Comparison of ENCODE assay signal across 9 cellular contexts in genomic region chr14:61178226-61179060, GRCh38.
A peak's percentile ranks its signal among the peaks of the same experiment; 100 is the strongest.
DNase-seq lines count a peak whose midpoint lies in the region; ATAC-seq, FAIRE-seq and TF ChIP-seq lines count a peak whose summit lies in the region.
"Had no signal": no experiment of that assay in that cellular context is flagged by ENCODE, and none has a peak within 500 bp of the region (broad histone marks: within the 10 kb centered on the region; RNA-seq: fewer than 3 reads in every experiment).

No MANE protein-coding gene starts in this region.

- no peak for TF ChIP-seq RAD21 in K562 (CRISPR knock-in tag; conservative IDR thresholded peaks at IDR 0.05 in 1 of 2, IDR thresholded peaks at IDR 0.05 in 1 of 2)

- no peaks in the 10 kb centered on the region for H3K79me2 ChIP-seq in K562 (ENCODE audit: control insufficient read depth, insufficient read depth, low read length)

- H3K4me3 ChIP-seq in K562 (no peak overlapping the region), BE2C (ENCODE audit: low read depth, low read length) (no peak overlapping the region)

- TF ChIP-seq POLR2A in K562 (conservative IDR thresholded peaks at IDR 0.05), result no peak

- no peak overlapping the region for H3K4me2 ChIP-seq in K562 (ENCODE audit: insufficient read depth, low read length)

- BruUV-seq in K562 (replicated peaks; lab: Mats Ljungman, UMichigan), result no TSS peak

- H3K27ac ChIP-seq in K562 (ENCODE audit: extremely low read depth, low read depth, low read length), result no peak overlapping the region

- H3K27me3 ChIP-seq in K562 (ENCODE audit: control insufficient read depth in 2 of 2, insufficient read depth in 2 of 2, low read length in 2 of 2), result peaks cover 4 to 16% of the 10 kb centered on the region in 2 experiments; a peak in 4 of 5 replicates
- no peaks in the 10 kb centered on the region for H3K27me3 ChIP-seq in BE2C

- TF ChIP-seq CTCF in K562 (IDR thresholded peaks at IDR 0.05 in 2 of 3, conservative IDR thresholded peaks at IDR 0.05 in 1 of 3; ENCODE audit: insufficient read depth in 2 of 3, low read depth in 1 of 3, low read length in 3 of 3) (no peak), omental fat pad (IDR thresholded peaks at IDR 0.05) (no peak), D721Med (IDR thresholded peaks at IDR 0.05; ENCODE audit: insufficient read depth, missing control alignments) (no peak), BE2C (IDR thresholded peaks at IDR 0.05; ENCODE audit: low read depth, low read length) (no peak)

- intact Hi-C loops in K562 (cut with micrococcal nuclease), result no loop called here

- in situ Hi-C loops in K562 (cut with MboI), result no loop called here

- POLR2A ChIA-PET in K562 (lab: Yijun Ruan, JAX), result no interaction called here

- CTCF ChIA-PET in K562 (lab: Yijun Ruan, JAX; ENCODE audit: low intra/inter-chr PET ratio), result no interaction called here

- ATAC-seq in K562, result no peak
- no peak for ATAC-seq in omental fat pad (ENCODE audit: low FRiP score)

- no peaks in the 10 kb centered on the region for H3K9me1 ChIP-seq in K562 (ENCODE audit: control insufficient read depth, insufficient read depth, low read length)

- no peak overlapping the region for H2AFZ ChIP-seq in K562 (ENCODE audit: low read depth, low read length)

- FAIRE-seq in K562 (lab: Jason Lieb, UNC) (no peak), D721Med (lab: Jason Lieb, UNC) (no peak)

- no peaks in the 10 kb centered on the region for H4K20me1 ChIP-seq in K562 (replicated peaks; ENCODE audit: control insufficient read depth, insufficient read depth, low read length)

- H3K36me3 ChIP-seq in K562 (ENCODE audit: control insufficient read depth, insufficient read depth, low read length), result no peaks in the 10 kb centered on the region
- no peaks in the 10 kb centered on the region for H3K36me3 ChIP-seq in BE2C

- no peaks in the 10 kb centered on the region for H3K9me3 ChIP-seq in K562 (replicated peaks; ENCODE audit: control insufficient read depth, insufficient read depth, low read depth, low read length)
- no peaks in the 10 kb centered on the region; the same call in 1 of the 2 replicates for H3K9me3 ChIP-seq in BE2C

- DNase-seq in AG08395 (ENCODE audit: low spot score), result peak; percentile 89
- DNase-seq in M059J (ENCODE audit: low read depth), result peak; percentile 99
- DNase-seq in K562 (ENCODE audit: extremely low read depth in 1 of 4, low spot score in 3 of 4), result no peak
- DNase-seq in non-pigmented ciliary epithelial cell (ENCODE audit: low read depth), result peak; percentile 95
- no peak for DNase-seq in omental fat pad (ENCODE audit: low spot score)
- no peak for DNase-seq in D721Med (ENCODE audit: insufficient read length, low spot score)
- DNase-seq in BE2C, result no peak
- no peak for DNase-seq in DMS79 treated with DMSO at 0.1 percent for 48 hours (lab: John Stamatoyannopoulos, UW)
- DNase-seq: Right ventricle myocardium superior had no signal

- 12% methylated on average over 6 of the region's 7 CpGs for WGBS in K562 (ENCODE audit: insufficient coverage, low coverage, missing lambda C conversion rate)

- H3K4me1 ChIP-seq in K562 (replicated peaks in 1 of 2; ENCODE audit: control insufficient read depth in 2 of 2, insufficient read depth in 2 of 2, low read length in 2 of 2), result no peaks in the 10 kb centered on the region
- no peaks in the 10 kb centered on the region for H3K4me1 ChIP-seq in BE2C

- H3K9ac ChIP-seq in K562 (ENCODE audit: insufficient read depth in 1 of 2, low read depth in 2 of 2, low read length in 2 of 2), result no peak overlapping the region

- no peak for TF ChIP-seq EP300 in K562 (IDR thresholded peaks at IDR 0.05; ENCODE audit: low read length)

TF ChIP-seq in K562, 482 proteins besides CTCF, POLR2A, EP300 and RAD21:
- no peak for TF ChIP-seq TEAD4 (IDR thresholded peaks at IDR 0.05; ENCODE audit: low read length)
- no peak for TF ChIP-seq TEAD4 (CRISPR knock-in tag; IDR thresholded peaks at IDR 0.05; ENCODE audit: borderline replicate concordance)
- TF ChIP-seq GABPA (tag; conservative IDR thresholded peaks at IDR 0.05; ENCODE audit: low read depth), result 0 out of 2 replicates have a peak, but pooled peaks have one; percentile 9

Comparison
In these comparisons a context has a peak if more than half of its experiments do, and no peak if none do; other contexts are left out.
1. DNase-seq: peak in AG08395 (single experiment), M059J (single experiment) and non-pigmented ciliary epithelial cell (single experiment); none in K562 (0 of 4), omental fat pad (single experiment), D721Med (single experiment), BE2C (single experiment) and DMS79 treated with DMSO at 0.1 percent for 48 hours (single experiment).